28 cellular contexts compared by ENCODE assay signal in genomic region chr1:91635763-91636162, GRCh38.
DNase-seq lines count a peak whose midpoint lies in the region; TF ChIP-seq lines count a peak whose summit lies in the region.
"Had no signal": no experiment of that assay in that cellular context is flagged by ENCODE, and none has a peak within 500 bp of the region (broad histone marks: within the 10 kb centered on the region; RNA-seq: fewer than 3 reads in every experiment).

No MANE protein-coding gene starts in this region.

- DNase-seq in GM03348 (ENCODE audit: low spot score) (peak; percentile 43), RPMI7951 (ENCODE audit: low read depth) (peak; percentile 9), foreskin fibroblast (peak; percentile 12 to 18), NCI-H82 treated with DMSO at 0.1 percent for 48 hours (lab: John Stamatoyannopoulos, UW; ENCODE audit: unreplicated experiment) (no peak), DMS 273 (lab: John Stamatoyannopoulos, UW; ENCODE audit: unreplicated experiment) (no peak), glomerular visceral epithelial cell (ENCODE audit: extremely low spot score) (no peak), erythroblast (lab: John Stamatoyannopoulos, UW) (no peak)
- DNase-seq: activated CD4-positive, alpha-beta memory T cell treated with anti-CD3 and anti-CD28 coated beads for 36 hours; activated CD4-positive, CD25-positive, alpha-beta regulatory T cell treated with anti-CD3 and anti-CD28 coated beads, Interleukin-2, amount 50 U/mL, for 72 hours; activated CD8-positive, alpha-beta memory T cell treated with anti-CD3 and anti-CD28 coated beads, Interleukin-2, amount 50 U/mL, for 48 hours; activated naive CD8-positive, alpha-beta T cell treated with anti-CD3 and anti-CD28 coated beads, Interleukin-2, amount 10 ng/mL, durations not matched to agents 7 days and 5 days; caudate nucleus; cortex of kidney; DMS153; endodermal cell; GF-D8; glutamatergic neuron; left ventricle myocardium inferior; naive B cell; NCI-H1436; NCI-H446 treated with DMSO at 0.1 percent for 48 hours; NCI-H82; stimulated activated naive CD4-positive, alpha-beta T cell treated with Interleukin-2 at 50 U/mL for 16 hours; T-helper 1 cell; testis had no signal

- H3K79me2 ChIP-seq in ACC112 (ENCODE audit: control insufficient read depth, insufficient read depth, low read length, unreplicated experiment), result no peaks in the 10 kb centered on the region

- H3K36me3 ChIP-seq in ACC112 (ENCODE audit: insufficient read depth, low read length), result no peaks in the 10 kb centered on the region
- H3K36me3 ChIP-seq: esophagus muscularis mucosa, left ventricle myocardium inferior, prostate gland had no signal

- H3K4me3 ChIP-seq in ACC112 (ENCODE audit: low read depth, low read length) (no peak overlapping the region), foreskin fibroblast (ENCODE audit: low read depth in 1 of 2, low read length in 2 of 2) (no peak overlapping the region)
- H3K4me3 ChIP-seq: esophagus muscularis mucosa, left ventricle myocardium inferior, prostate gland, testis had no signal

- H3K27me3 ChIP-seq in ACC112 (ENCODE audit: insufficient read depth, low read length), result no peaks in the 10 kb centered on the region
- H3K27me3 ChIP-seq: esophagus muscularis mucosa, testis had no signal

- TF ChIP-seq CTCF in foreskin fibroblast (IDR thresholded peaks at IDR 0.05; ENCODE audit: low read depth, low read length), result no peak

- TF ChIP-seq POLR2A in erythroblast (IDR thresholded peaks at IDR 0.05; ENCODE audit: low read length), result no peak

- peaks cover 8% of the 10 kb centered on the region for H3K4me1 ChIP-seq in ACC112 (ENCODE audit: control insufficient read depth, insufficient read depth, low read length, unreplicated experiment)
- H3K4me1 ChIP-seq: esophagus muscularis mucosa, left ventricle myocardium inferior, prostate gland, testis had no signal

- peak overlapping the region; percentile 43; the same call in 1 of the 2 replicates for H3K27ac ChIP-seq in ACC112 (ENCODE audit: low read depth, low read length)
- H3K27ac ChIP-seq: esophagus muscularis mucosa, left ventricle myocardium inferior, prostate gland, testis had no signal

- H2AFZ ChIP-seq in ACC112 (ENCODE audit: low read length, unreplicated experiment), result no peak overlapping the region

Comparison
In these comparisons a context has a peak if more than half of its experiments do, and no peak if none do; other contexts are left out.
1. DNase-seq: peak in GM03348 (single experiment), RPMI7951 (single experiment) and foreskin fibroblast (2 of 2); none in NCI-H82 treated with DMSO at 0.1 percent for 48 hours (single experiment), DMS 273 (single experiment), glomerular visceral epithelial cell (single experiment) and erythroblast (0 of 2).